18 cellular contexts compared by ENCODE assay signal in the genomic region with DNA sequence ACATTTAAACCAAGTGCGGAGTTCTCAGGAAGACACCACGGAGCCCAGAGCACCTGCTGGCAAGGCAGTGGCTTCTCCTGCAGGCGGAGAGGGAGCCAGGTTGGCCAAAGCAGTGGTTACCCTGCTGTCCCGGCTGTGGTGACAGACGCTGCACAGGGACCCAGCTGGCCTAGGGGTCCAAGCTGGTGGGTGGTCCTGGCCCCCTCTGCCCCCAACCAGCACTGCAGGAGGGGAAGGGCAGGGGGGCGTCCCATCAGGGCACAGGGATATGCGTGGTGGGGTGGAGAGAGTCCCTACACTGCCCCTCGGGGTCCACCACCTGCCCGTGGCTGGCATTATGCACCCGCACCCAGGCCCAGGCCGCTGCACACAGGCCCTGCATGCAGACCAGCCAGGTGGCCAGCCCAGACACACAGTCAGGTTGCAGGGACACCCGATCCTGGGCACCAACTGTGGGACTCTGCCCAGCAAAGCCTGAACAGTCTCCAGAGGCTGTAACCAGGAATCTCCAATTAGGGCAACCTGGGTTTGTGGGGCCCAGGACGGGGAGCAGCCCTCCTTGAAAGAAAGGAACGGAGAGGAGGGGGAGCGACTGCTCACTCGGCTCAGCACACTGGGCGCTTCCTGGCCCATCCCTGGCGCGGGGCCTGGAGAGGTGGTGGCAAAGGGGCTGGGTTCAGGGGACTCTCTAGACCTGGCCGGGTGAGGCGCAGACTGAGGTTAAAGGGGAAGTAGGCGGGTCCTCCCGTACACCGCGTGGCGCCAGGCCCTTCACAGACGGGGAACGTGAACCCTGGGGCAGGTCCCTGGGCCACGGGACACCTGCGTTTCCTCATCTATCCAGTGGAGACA. TPM values are rescaled to one million over a fixed set of nuclear protein-coding genes. Genes with fewer than 3 reads are reported as not detected.
A peak's percentile ranks its signal among the peaks of the same experiment; 100 is the strongest.
DNase-seq lines count a peak whose midpoint lies in the region; ATAC-seq, FAIRE-seq and TF ChIP-seq lines count a peak whose summit lies in the region.
"Had no signal": no experiment of that assay in that cellular context is flagged by ENCODE, and none has a peak within 500 bp of the region (broad histone marks: within the 10 kb centered on the region; RNA-seq: fewer than 3 reads in every experiment).

No MANE protein-coding gene starts in this region.

- DNase-seq in BE2C: peak; percentile 9
- DNase-seq in GM13977 (ENCODE audit: low spot score): peak; percentile 17
- no peak for DNase-seq in K562 (ENCODE audit: extremely low read depth in 1 of 4, low spot score in 3 of 4)
- DNase-seq in mesenteric fat pad (ENCODE audit: low spot score): peak; percentile 89
- DNase-seq in midbrain (lab: John Stamatoyannopoulos, UW): no peak
- DNase-seq in globus pallidus (ENCODE audit: low spot score): no peak
- DNase-seq in activated naive CD8-positive, alpha-beta T cell treated with anti-CD3 and anti-CD28 coated beads for 36 hours: no peak
- DNase-seq in NCI-H1694 (lab: John Stamatoyannopoulos, UW): no peak
- DNase-seq: activated CD8-positive, alpha-beta T cell treated with anti-CD3 and anti-CD28 coated beads, Interleukin-2, amount 10 ng/mL, durations not matched to agents 7 days and 5 days; immature natural killer cell; Kasumi-1; NCI-H1694 treated with DMSO at 0.1 percent for 48 hours; NCI-H510A; stomach had no signal

- intact Hi-C loops in K562 (cut with micrococcal nuclease): no loop called here

- H3K36me3 ChIP-seq in BE2C (no peaks in the 10 kb centered on the region), K562 (ENCODE audit: control insufficient read depth, insufficient read depth, low read length) (peaks cover 70% of the 10 kb centered on the region; the same call in 1 of the 3 replicates)

- peaks cover 12% of the 10 kb centered on the region for H3K27me3 Mint-ChIP-seq in activated naive CD8-positive, alpha-beta T cell treated with anti-CD3 and anti-CD28 coated beads for 36 hours

- H3K4me3 Mint-ChIP-seq in activated naive CD8-positive, alpha-beta T cell treated with anti-CD3 and anti-CD28 coated beads for 36 hours: no peak overlapping the region
- H3K4me3 Mint-ChIP-seq: activated CD8-positive, alpha-beta T cell treated with anti-CD3 and anti-CD28 coated beads, Interleukin-2, amount 10 ng/mL, durations not matched to agents 7 days and 5 days; immature natural killer cell had no signal

- in situ Hi-C loops in GM13977 (cut with MboI; ENCODE audit: low pct_unique_long_range_greater_than_20kb, low sequenced_read_pairs, unreplicated experiment) (no loop called here), K562 (cut with MboI) (no loop called here)

- H3K9me3 ChIP-seq in BE2C (no peaks in the 10 kb centered on the region), K562 (replicated peaks; ENCODE audit: control insufficient read depth, insufficient read depth, low read depth, low read length) (no peaks in the 10 kb centered on the region)
- H3K9me3 ChIP-seq: mucosa of descending colon, stomach had no signal

- no peak overlapping the region for H3K27ac ChIP-seq in K562 (ENCODE audit: extremely low read depth, low read depth, low read length)
- H3K27ac ChIP-seq: stomach had no signal

- 92% methylated on average over 25 of the region's 30 CpGs for WGBS in K562 (ENCODE audit: insufficient coverage, low coverage, missing lambda C conversion rate)

- H3K4me1 ChIP-seq in BE2C (peaks cover 5% of the 10 kb centered on the region), K562 (replicated peaks in 1 of 2; ENCODE audit: control insufficient read depth in 2 of 2, insufficient read depth in 2 of 2, low read length in 2 of 2) (peaks cover 0 to 63% of the 10 kb centered on the region in 2 experiments; a peak in 2 of 5 replicates)

- TF ChIP-seq POLR2A in K562 (conservative IDR thresholded peaks at IDR 0.05): no peak

- CTCF ChIA-PET in K562 (lab: Yijun Ruan, JAX; ENCODE audit: low intra/inter-chr PET ratio): no interaction called here

- no peak for TF ChIP-seq RAD21 in K562 (CRISPR knock-in tag; conservative IDR thresholded peaks at IDR 0.05 in 1 of 2, IDR thresholded peaks at IDR 0.05 in 1 of 2)

- H3K36me3 Mint-ChIP-seq in activated naive CD8-positive, alpha-beta T cell treated with anti-CD3 and anti-CD28 coated beads for 36 hours: no peaks in the 10 kb centered on the region
- H3K36me3 Mint-ChIP-seq: immature natural killer cell had no signal

- no peak overlapping the region for H3K4me3 ChIP-seq in BE2C (ENCODE audit: low read depth, low read length)
- H3K4me3 ChIP-seq in K562: no peak overlapping the region
- H3K4me3 ChIP-seq: mucosa of descending colon, stomach had no signal

- no peak overlapping the region for H3K4me2 ChIP-seq in K562 (ENCODE audit: insufficient read depth, low read length)

- TF ChIP-seq CTCF in BE2C (IDR thresholded peaks at IDR 0.05; ENCODE audit: low read depth, low read length) (no peak), GM13977 (IDR thresholded peaks at IDR 0.05; ENCODE audit: extremely low read depth, insufficient read depth, missing control alignments) (no peak), K562 (IDR thresholded peaks at IDR 0.05 in 2 of 3, conservative IDR thresholded peaks at IDR 0.05 in 1 of 3; ENCODE audit: insufficient read depth in 2 of 3, low read depth in 1 of 3, low read length in 3 of 3) (no peak)

- no peaks in the 10 kb centered on the region for H3K27me3 ChIP-seq in BE2C
- no peaks in the 10 kb centered on the region for H3K27me3 ChIP-seq in K562 (ENCODE audit: control insufficient read depth in 2 of 2, insufficient read depth in 2 of 2, low read length in 2 of 2)
- H3K27me3 ChIP-seq: stomach had no signal

- no TSS peak for BruUV-seq in K562 (replicated peaks; lab: Mats Ljungman, UMichigan)

- peaks cover 7% of the 10 kb centered on the region for H3K4me1 Mint-ChIP-seq in activated naive CD8-positive, alpha-beta T cell treated with anti-CD3 and anti-CD28 coated beads for 36 hours

- peak overlapping the region in 1 of 2 experiments; percentile 26; a peak in 1 of 4 replicates for H3K9ac ChIP-seq in K562 (ENCODE audit: insufficient read depth in 1 of 2, low read depth in 2 of 2, low read length in 2 of 2)

- H3K9me1 ChIP-seq in K562 (ENCODE audit: control insufficient read depth, insufficient read depth, low read length): peaks cover 3% of the 10 kb centered on the region

- no peak overlapping the region for H2AFZ ChIP-seq in K562 (ENCODE audit: low read depth, low read length)

- H3K9me3 Mint-ChIP-seq in activated naive CD8-positive, alpha-beta T cell treated with anti-CD3 and anti-CD28 coated beads for 36 hours: no peaks in the 10 kb centered on the region
- H3K9me3 Mint-ChIP-seq: immature natural killer cell had no signal

- POLR2A ChIA-PET in K562 (lab: Yijun Ruan, JAX): no interaction called here

- peaks cover 7% of the 10 kb centered on the region; the same call in 2 of the 3 replicates for H3K79me2 ChIP-seq in K562 (ENCODE audit: control insufficient read depth, insufficient read depth, low read length)

- TF ChIP-seq EP300 in K562 (IDR thresholded peaks at IDR 0.05; ENCODE audit: low read length): no peak

- no peak for ATAC-seq in K562
- ATAC-seq: activated CD8-positive, alpha-beta T cell treated with anti-CD3 and anti-CD28 coated beads, Interleukin-2, amount 10 ng/mL, durations not matched to agents 7 days and 5 days; mucosa of descending colon had no signal

- no peak for FAIRE-seq in K562 (lab: Jason Lieb, UNC)
- FAIRE-seq: colon, D721Med, GM18507 had no signal

- no peak overlapping the region for H3K27ac Mint-ChIP-seq in activated naive CD8-positive, alpha-beta T cell treated with anti-CD3 and anti-CD28 coated beads for 36 hours
- H3K27ac Mint-ChIP-seq: activated CD8-positive, alpha-beta T cell treated with anti-CD3 and anti-CD28 coated beads, Interleukin-2, amount 10 ng/mL, durations not matched to agents 7 days and 5 days; immature natural killer cell had no signal

- no peaks in the 10 kb centered on the region; the same call in none of the 2 replicates for H4K20me1 ChIP-seq in K562 (replicated peaks; ENCODE audit: control insufficient read depth, insufficient read depth, low read length)

TF ChIP-seq in K562, 482 proteins besides CTCF, POLR2A, EP300 and RAD21:
- no peak for TF ChIP-seq DPF2 (IDR thresholded peaks at IDR 0.05)
- TF ChIP-seq, protein P1, sequence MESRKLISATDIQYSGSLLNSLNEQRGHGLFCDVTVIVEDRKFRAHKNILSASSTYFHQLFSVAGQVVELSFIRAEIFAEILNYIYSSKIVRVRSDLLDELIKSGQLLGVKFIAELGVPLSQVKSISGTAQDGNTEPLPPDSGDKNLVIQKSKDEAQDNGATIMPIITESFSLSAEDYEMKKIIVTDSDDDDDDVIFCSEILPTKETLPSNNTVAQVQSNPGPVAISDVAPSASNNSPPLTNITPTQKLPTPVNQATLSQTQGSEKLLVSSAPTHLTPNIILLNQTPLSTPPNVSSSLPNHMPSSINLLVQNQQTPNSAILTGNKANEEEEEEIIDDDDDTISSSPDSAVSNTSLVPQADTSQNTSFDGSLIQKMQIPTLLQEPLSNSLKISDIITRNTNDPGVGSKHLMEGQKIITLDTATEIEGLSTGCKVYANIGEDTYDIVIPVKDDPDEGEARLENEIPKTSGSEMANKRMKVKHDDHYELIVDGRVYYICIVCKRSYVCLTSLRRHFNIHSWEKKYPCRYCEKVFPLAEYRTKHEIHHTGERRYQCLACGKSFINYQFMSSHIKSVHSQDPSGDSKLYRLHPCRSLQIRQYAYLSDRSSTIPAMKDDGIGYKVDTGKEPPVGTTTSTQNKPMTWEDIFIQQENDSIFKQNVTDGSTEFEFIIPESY (CRISPR knock-in tag; IDR thresholded peaks at IDR 0.05): peak; percentile 56; the same call in 1 of the 2 replicates

RNA-seq across cellular contexts. Expression of a gene that starts 46.3 kb away (rescaled TPM):
- 7.1 TPM for polyA plus RNA-seq in BE2C (2012; ENCODE audit: insufficient read depth, insufficient read length, low read depth)
- 15.2 and 27.2 TPM in 2 replicates for total RNA-seq in K562 (2011; cell fraction: chromatin; rRNA removed; ENCODE audit: low replicate concordance)
- total RNA-seq in K562 (2011; cell fraction: nucleolus; rRNA removed): 17.0 and 18.7 TPM in 2 replicates
- total RNA-seq in K562 (2011; cell fraction: nucleoplasm; rRNA removed): 10.7 and 13.6 TPM in 2 replicates
- total RNA-seq in K562 (2014; rRNA removed): 16.6 and 21.1 TPM in 2 replicates
- 4.4 and 4.8 TPM in 2 replicates for total RNA-seq in K562 (2014; rRNA removed; fragmentation: Illumina TruSeq; extraction: Trizol)
- total RNA-seq in K562 (2015; rRNA removed; fragmentation: Illumina TruSeq; extraction: Trizol): 9.9 and 10.1 TPM in 2 replicates
- total RNA-seq in K562 (2021): 22.2 and 25.1 TPM in 2 replicates
- polyA plus RNA-seq in K562 (2011; rRNA removed): 5.6 TPM in 2 replicates
- 7.2 and 16.2 TPM in 2 replicates for polyA plus RNA-seq in K562 (2011; cell fraction: cytosol; rRNA removed)
- 14.6 and 26.1 TPM in 2 replicates for polyA plus RNA-seq in K562 (2011; cell fraction: nucleus; rRNA removed)
- polyA plus RNA-seq in K562 (2012): 9.1 and 10.5 TPM in 2 replicates
- polyA plus RNA-seq in K562 (2014; fragmentation: Illumina TruSeq; extraction: Trizol): 5.2 and 8.0 TPM in 2 replicates
- under 1 TPM; 0.70 to 0.73 TPM for polyA plus RNA-seq in K562 (2014; fragmentation: Nextera tagmentation; extraction: Ambion mirVana)
- 11.7 and 12.5 TPM in 2 replicates for polyA plus RNA-seq in K562 (2014; rRNA removed)
- polyA minus RNA-seq in K562 (2011; rRNA and poly(A)+ RNA removed): 5.4 and 11.8 TPM in 2 replicates
- 12.6 and 13.9 TPM in 2 replicates for polyA minus RNA-seq in K562 (2011; cell fraction: cytosol; rRNA and poly(A)+ RNA removed)
- 5.9 and 6.5 TPM in 2 replicates for polyA minus RNA-seq in K562 (2011; cell fraction: nucleus; rRNA and poly(A)+ RNA removed)
- 41.4 TPM for total RNA-seq in mesenteric fat pad
- 1 to 10 TPM; 5.3 to 5.6 TPM for total RNA-seq in activated naive CD8-positive, alpha-beta T cell treated with anti-CD3 and anti-CD28 coated beads for 36 hours

Comparison
In these comparisons a context has a peak if more than half of its experiments do, and no peak if none do; other contexts are left out.
1. DNase-seq: peak in BE2C (single experiment), GM13977 (single experiment) and mesenteric fat pad (single experiment); none in K562 (0 of 4), midbrain (single experiment), globus pallidus (single experiment), activated naive CD8-positive, alpha-beta T cell treated with anti-CD3 and anti-CD28 coated beads for 36 hours (single experiment) and NCI-H1694 (single experiment).